2 cellular contexts compared by ENCODE assay signal in genomic region chr1:24940231-24940630, GRCh38.
TF ChIP-seq lines count a peak whose summit lies in the region.

No MANE protein-coding gene starts in this region.

TF ChIP-seq in HepG2, 621 proteins besides CTCF, POLR2A, EP300 and RAD21:
- TF ChIP-seq NFKB2 (CRISPR knock-in tag; IDR thresholded peaks at IDR 0.05; ENCODE audit: borderline replicate concordance): no peak
- TF ChIP-seq ZNF629 (CRISPR knock-in tag; conservative IDR thresholded peaks at IDR 0.05): peak; percentile 52; the same call in 1 of the 2 replicates

TF ChIP-seq in K562, 482 proteins besides CTCF, POLR2A, EP300 and RAD21:
- TF ChIP-seq E2F3 (CRISPR knock-in tag; IDR thresholded peaks at IDR 0.05) (no peak), BCOR (IDR thresholded peaks at IDR 0.05) (peak; percentile 52), CREB3 (tag; conservative IDR thresholded peaks at IDR 0.05; ENCODE audit: low read depth) (no peak), SMAD4 (CRISPR knock-in tag; conservative IDR thresholded peaks at IDR 0.05) (no peak), HDAC2 (IDR thresholded peaks at IDR 0.05) (0 out of 2 replicates have a peak, but pooled peaks have one; percentile 28), RBM25 (IDR thresholded peaks at IDR 0.05; ENCODE audit: low read depth, low read length, severe bottlenecking) (peak; percentile 79), MYNN (IDR thresholded peaks at IDR 0.05) (no peak), MYNN (CRISPR knock-in tag; IDR thresholded peaks at IDR 0.05) (no peak), ZBTB11 (CRISPR knock-in tag; IDR thresholded peaks at IDR 0.05) (no peak), ZNF699 (CRISPR knock-in tag; IDR thresholded peaks at IDR 0.05; ENCODE audit: insufficient replicate concordance) (no peak), STAT5B (CRISPR knock-in tag; IDR thresholded peaks at IDR 0.05) (no peak), SRSF7 (optimal IDR thresholded peaks at IDR 0.05; ENCODE audit: low read depth, low read length) (no peak), TCF3 (CRISPR knock-in tag; IDR thresholded peaks at IDR 0.05) (no peak), MTF1 (CRISPR knock-in tag; IDR thresholded peaks at IDR 0.05; ENCODE audit: borderline replicate concordance) (no peak), ADNP (tag; IDR thresholded peaks at IDR 0.05) (peak; percentile 42; the same call in 1 of the 2 replicates), ZNF57 (CRISPR knock-in tag; IDR thresholded peaks at IDR 0.05) (no peak), CSDE1 (IDR thresholded peaks at IDR 0.05) (no peak), FUS (optimal IDR thresholded peaks at IDR 0.05; ENCODE audit: low read depth, low read length) (no peak), COPS2 (conservative IDR thresholded peaks at IDR 0.05) (no peak), RBM15 (IDR thresholded peaks at IDR 0.05; ENCODE audit: insufficient read depth, low read length) (no peak), ZNF354B (CRISPR knock-in tag; IDR thresholded peaks at IDR 0.05) (no peak), XRCC3 (IDR thresholded peaks at IDR 0.05) (no peak), HDAC6 (IDR thresholded peaks at IDR 0.05; ENCODE audit: low read depth, low read length) (no peak), KDM2B (CRISPR knock-in tag; IDR thresholded peaks at IDR 0.05) (no peak), ESRRA (IDR thresholded peaks at IDR 0.05; ENCODE audit: borderline replicate concordance, low read depth) (peak; percentile 57; the same call in 1 of the 2 replicates), KLF1 (tag; IDR thresholded peaks at IDR 0.05) (no peak), ZNF75A (CRISPR knock-in tag; IDR thresholded peaks at IDR 0.05) (no peak), NONO (IDR thresholded peaks at IDR 0.05; ENCODE audit: low read depth in 2 of 2, low read length in 1 of 2) (no peak), ZNF830 (CRISPR knock-in tag; IDR thresholded peaks at IDR 0.05) (no peak), ZNF449 (CRISPR knock-in tag; IDR thresholded peaks at IDR 0.05) (no peak), CTCFL (IDR thresholded peaks at IDR 0.05; ENCODE audit: borderline replicate concordance, insufficient read depth, low read depth, low read length, poor library complexity, severe bottlenecking) (no peak), POLR3A (IDR thresholded peaks at IDR 0.05; ENCODE audit: borderline replicate concordance, extremely low read depth, insufficient read depth, insufficient read length) (no peak), FOXA3 (CRISPR knock-in tag; conservative IDR thresholded peaks at IDR 0.05 in 1 of 2, IDR thresholded peaks at IDR 0.05 in 1 of 2) (no peak), ZNF780A (CRISPR knock-in tag; IDR thresholded peaks at IDR 0.05) (no peak), CEBPG (CRISPR knock-in tag; IDR thresholded peaks at IDR 0.05) (no peak), CEBPG (tag; conservative IDR thresholded peaks at IDR 0.05 in 1 of 2, IDR thresholded peaks at IDR 0.05 in 1 of 2) (no peak), ZNF668 (CRISPR knock-in tag; IDR thresholded peaks at IDR 0.05) (no peak), RBBP5 (IDR thresholded peaks at IDR 0.05; ENCODE audit: borderline replicate concordance, insufficient read depth, low read length, poor library complexity, severe bottlenecking) (no peak)
- TF ChIP-seq, protein P1, sequence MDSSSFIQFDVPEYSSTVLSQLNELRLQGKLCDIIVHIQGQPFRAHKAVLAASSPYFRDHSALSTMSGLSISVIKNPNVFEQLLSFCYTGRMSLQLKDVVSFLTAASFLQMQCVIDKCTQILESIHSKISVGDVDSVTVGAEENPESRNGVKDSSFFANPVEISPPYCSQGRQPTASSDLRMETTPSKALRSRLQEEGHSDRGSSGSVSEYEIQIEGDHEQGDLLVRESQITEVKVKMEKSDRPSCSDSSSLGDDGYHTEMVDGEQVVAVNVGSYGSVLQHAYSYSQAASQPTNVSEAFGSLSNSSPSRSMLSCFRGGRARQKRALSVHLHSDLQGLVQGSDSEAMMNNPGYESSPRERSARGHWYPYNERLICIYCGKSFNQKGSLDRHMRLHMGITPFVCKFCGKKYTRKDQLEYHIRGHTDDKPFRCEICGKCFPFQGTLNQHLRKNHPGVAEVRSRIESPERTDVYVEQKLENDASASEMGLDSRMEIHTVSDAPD (CRISPR knock-in tag; IDR thresholded peaks at IDR 0.05): no peak
- TF ChIP-seq, protein P2, sequence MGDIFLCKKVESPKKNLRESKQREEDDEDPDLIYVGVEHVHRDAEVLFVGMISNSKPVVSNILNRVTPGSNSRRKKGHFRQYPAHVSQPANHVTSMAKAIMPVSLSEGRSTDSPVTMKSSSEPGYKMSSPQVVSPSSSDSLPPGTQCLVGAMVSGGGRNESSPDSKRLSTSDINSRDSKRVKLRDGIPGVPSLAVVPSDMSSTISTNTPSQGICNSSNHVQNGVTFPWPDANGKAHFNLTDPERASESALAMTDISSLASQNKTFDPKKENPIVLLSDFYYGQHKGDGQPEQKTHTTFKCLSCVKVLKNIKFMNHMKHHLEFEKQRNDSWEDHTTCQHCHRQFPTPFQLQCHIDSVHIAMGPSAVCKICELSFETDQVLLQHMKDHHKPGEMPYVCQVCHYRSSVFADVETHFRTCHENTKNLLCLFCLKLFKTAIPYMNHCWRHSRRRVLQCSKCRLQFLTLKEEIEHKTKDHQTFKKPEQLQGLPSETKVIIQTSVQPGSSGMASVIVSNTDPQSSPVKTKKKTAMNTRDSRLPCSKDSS (IDR thresholded peaks at IDR 0.05; ENCODE audit: low read depth, partially characterized antibody): no peak
- TF ChIP-seq, protein P3, sequence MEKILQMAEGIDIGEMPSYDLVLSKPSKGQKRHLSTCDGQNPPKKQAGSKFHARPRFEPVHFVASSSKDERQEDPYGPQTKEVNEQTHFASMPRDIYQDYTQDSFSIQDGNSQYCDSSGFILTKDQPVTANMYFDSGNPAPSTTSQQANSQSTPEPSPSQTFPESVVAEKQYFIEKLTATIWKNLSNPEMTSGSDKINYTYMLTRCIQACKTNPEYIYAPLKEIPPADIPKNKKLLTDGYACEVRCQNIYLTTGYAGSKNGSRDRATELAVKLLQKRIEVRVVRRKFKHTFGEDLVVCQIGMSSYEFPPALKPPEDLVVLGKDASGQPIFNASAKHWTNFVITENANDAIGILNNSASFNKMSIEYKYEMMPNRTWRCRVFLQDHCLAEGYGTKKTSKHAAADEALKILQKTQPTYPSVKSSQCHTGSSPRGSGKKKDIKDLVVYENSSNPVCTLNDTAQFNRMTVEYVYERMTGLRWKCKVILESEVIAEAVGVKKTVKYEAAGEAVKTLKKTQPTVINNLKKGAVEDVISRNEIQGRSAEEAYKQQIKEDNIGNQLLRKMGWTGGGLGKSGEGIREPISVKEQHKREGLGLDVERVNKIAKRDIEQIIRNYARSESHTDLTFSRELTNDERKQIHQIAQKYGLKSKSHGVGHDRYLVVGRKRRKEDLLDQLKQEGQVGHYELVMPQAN (IDR thresholded peaks at IDR 0.05; ENCODE audit: borderline replicate concordance): no peak
